In the genomic region with DNA sequence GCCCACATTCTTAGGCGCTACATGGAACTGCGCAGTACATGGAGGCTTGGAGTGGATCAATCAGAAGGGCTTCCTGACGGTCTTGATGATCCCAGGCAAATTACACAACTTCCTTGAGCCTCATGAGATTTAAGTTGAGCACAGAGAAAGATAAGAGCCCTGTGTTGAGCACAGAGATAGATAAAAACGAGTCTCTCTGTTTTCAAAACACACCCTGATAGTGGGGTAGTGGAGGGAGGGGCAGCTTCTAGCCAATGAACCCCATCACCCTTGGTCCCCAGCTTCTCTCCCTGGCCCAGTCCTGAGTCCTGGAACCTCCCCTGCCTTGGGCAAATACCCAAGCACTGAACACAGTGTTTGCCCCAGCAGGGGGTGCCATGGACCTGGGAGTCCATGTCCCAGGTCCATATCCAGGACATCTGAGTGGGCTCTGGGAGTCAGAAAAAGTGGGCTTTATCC, we compare ENCODE assay signal across 10 cellular contexts. TPM values are rescaled to one million over a fixed set of nuclear protein-coding genes. Genes with fewer than 3 reads are reported as not detected.
DNase-seq lines count a peak whose midpoint lies in the region; ATAC-seq and TF ChIP-seq lines count a peak whose summit lies in the region.
"Had no signal": no experiment of that assay in that cellular context is flagged by ENCODE, and none has a peak within 500 bp of the region (broad histone marks: within the 10 kb centered on the region; RNA-seq: fewer than 3 reads in every experiment).

No MANE protein-coding gene starts in this region.

- H3K4me1 ChIP-seq in GM23248 (ENCODE audit: insufficient read depth) = peaks cover 12% of the 10 kb centered on the region

- H3F3A ChIP-seq in GM23248 (ENCODE audit: insufficient read depth) = peaks cover 10% of the 10 kb centered on the region; the same call in 1 of the 2 replicates

- 49 to 56% methylated on average over 4 of the region's 4 CpGs for WGBS in GM23248 (ENCODE audit: low coverage in 1 of 2, low lambda C conversion rate in 2 of 2, missing lambda C conversion rate in 2 of 2), 2 experiments

- no peak overlapping the region for H2AFZ ChIP-seq in GM23248

- H3K27me3 ChIP-seq in GM23248 (replicated peaks; ENCODE audit: insufficient read depth) = peaks cover 17% of the 10 kb centered on the region

- no peaks in the 10 kb centered on the region for H3K79me2 ChIP-seq in GM23248 (ENCODE audit: insufficient read depth)

- H3K36me3 ChIP-seq in GM23248 (ENCODE audit: low read depth) = no peaks in the 10 kb centered on the region

- H3K4me2 ChIP-seq in GM23248 (ENCODE audit: unreplicated experiment) = no peak overlapping the region

- no peak overlapping the region for H3K27ac ChIP-seq in GM23248

- H3K9me3 ChIP-seq in GM23248 (ENCODE audit: low read depth) = no peaks in the 10 kb centered on the region

- peak; percentile 57 for DNase-seq in COLO668 (lab: John Stamatoyannopoulos, UW; ENCODE audit: unreplicated experiment)
- peak; percentile 27 for DNase-seq in GM23248
- DNase-seq in UCSD-AML1 (lab: John Stamatoyannopoulos, UW; ENCODE audit: unreplicated experiment) = peak; percentile 41
- no peak for DNase-seq in left lobe of liver (ENCODE audit: low spot score)
- DNase-seq in foreskin fibroblast = no peak
- DNase-seq in NCI-H1105 treated with DMSO at 0.1 percent for 48 hours (lab: John Stamatoyannopoulos, UW) = no peak
- DNase-seq in NCI-H526 treated with DMSO at 0.1 percent for 48 hours (lab: John Stamatoyannopoulos, UW) = no peak
- DNase-seq: NCI-H345 had no signal

- H3K9me2 ChIP-seq in GM23248 (ENCODE audit: insufficient read depth) = no peaks in the 10 kb centered on the region

- H4K20me1 ChIP-seq in GM23248 (ENCODE audit: insufficient read depth) = no peaks in the 10 kb centered on the region

- ATAC-seq in left lobe of liver (peak; percentile 68), GM18907 (IDR thresholded peaks at IDR 0.05; ENCODE audit: unreplicated experiment) (no peak)

- in situ Hi-C loops in GM23248 (cut with MboI) = no loop called here

- H3K4me3 ChIP-seq in GM23248 = no peak overlapping the region
- H3K4me3 ChIP-seq in foreskin fibroblast (ENCODE audit: low read depth in 1 of 2, low read length in 2 of 2) = no peak overlapping the region

- no peak for TF ChIP-seq CTCF in foreskin fibroblast (IDR thresholded peaks at IDR 0.05; ENCODE audit: low read depth, low read length)

- no peak overlapping the region for H3K9ac ChIP-seq in GM23248

RNA-seq across cellular contexts. Expression of a gene that starts 9.1 kb away (rescaled TPM):
- total RNA-seq in GM23248 (2014; rRNA removed; shearing (Covaris generic)) = not detected in 2 replicates
- polyA plus RNA-seq in GM23248 (2016; fragmentation: Nextera tagmentation; extraction: Ambion mirVana) = not detected in 2 replicates
- total RNA-seq in left lobe of liver = 0.08 TPM
- total RNA-seq: T-helper 2 cell treated with Interferon-gamma antibody and Interleukin-4, amounts not matched to agents 100 ng/mL and 5 ng/mL, for 36 hours had no signal

RNA-seq across cellular contexts. Expression of a gene that starts 25.0 kb away (rescaled TPM):
- 25.8 and 37.1 TPM in 2 replicates for total RNA-seq in GM23248 (2014; rRNA removed; shearing (Covaris generic))
- 51.0 and 54.3 TPM in 2 replicates for polyA plus RNA-seq in GM23248 (2016; fragmentation: Nextera tagmentation; extraction: Ambion mirVana)
- total RNA-seq in left lobe of liver = 8.2 TPM

RNA-seq across cellular contexts. Expression of a gene that starts 32.2 kb away (rescaled TPM):
- total RNA-seq in GM23248 (2014; rRNA removed; shearing (Covaris generic)) = 26.9 and 31.7 TPM in 2 replicates
- polyA plus RNA-seq in GM23248 (2016; fragmentation: Nextera tagmentation; extraction: Ambion mirVana) = 44.4 and 48.0 TPM in 2 replicates
- total RNA-seq in left lobe of liver = 2.3 TPM

RNA-seq across cellular contexts. Expression of a gene that starts 47.7 kb away (rescaled TPM):
- total RNA-seq in GM23248 (2014; rRNA removed; shearing (Covaris generic)) = 37.9 and 62.3 TPM in 2 replicates
- 63.4 and 72.3 TPM in 2 replicates for polyA plus RNA-seq in GM23248 (2016; fragmentation: Nextera tagmentation; extraction: Ambion mirVana)
- total RNA-seq in left lobe of liver = 21.0 TPM

Comparison
In these comparisons a context has a peak if more than half of its experiments do, and no peak if none do; other contexts are left out.
1. DNase-seq: peak in COLO668 (single experiment), GM23248 (single experiment) and UCSD-AML1 (single experiment); none in left lobe of liver (single experiment), foreskin fibroblast (0 of 2), NCI-H1105 treated with DMSO at 0.1 percent for 48 hours (single experiment) and NCI-H526 treated with DMSO at 0.1 percent for 48 hours (single experiment).